18 cellular contexts compared by ENCODE assay signal in the genomic region with DNA sequence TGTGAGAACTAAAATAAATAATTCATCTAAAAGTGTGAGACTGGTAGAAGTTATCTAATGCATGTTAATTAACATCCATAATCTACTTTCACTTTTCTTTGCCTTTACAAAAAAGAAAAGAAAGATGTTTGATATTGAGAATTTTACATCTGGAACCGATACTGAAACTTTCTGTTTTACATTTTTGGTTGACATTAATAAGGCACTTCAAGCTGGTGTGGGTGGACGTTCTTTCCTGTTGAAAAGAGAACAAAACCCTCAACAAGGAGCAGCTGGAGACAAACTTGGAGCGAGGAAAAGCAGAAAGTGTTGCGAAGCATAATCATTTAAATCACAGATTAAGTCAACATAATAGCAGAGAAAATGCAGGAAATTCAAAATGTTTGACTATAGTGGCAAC.
A peak's percentile ranks its signal among the peaks of the same experiment; 100 is the strongest.
DNase-seq lines count a peak whose midpoint lies in the region; ATAC-seq and TF ChIP-seq lines count a peak whose summit lies in the region.
"Had no signal": no experiment of that assay in that cellular context is flagged by ENCODE, and none has a peak within 500 bp of the region (broad histone marks: within the 10 kb centered on the region; RNA-seq: fewer than 3 reads in every experiment).

No MANE protein-coding gene starts in this region.

- H3K27ac ChIP-seq in MM.1S (ENCODE audit: low read length), result no peak overlapping the region
- H3K27ac ChIP-seq: PC-9 had no signal

- intact Hi-C loops in activated T-helper 1 cell treated with anti-CD3 and anti-CD28 coated beads, Interleukin-12 subunit alpha, Interleukin-12 subunit beta, Interleukin-2, Interleukin-4 antibody, amounts not matched to agents 30 ng/mL and 10 ng/mL and 1 ng/mL, durations not matched to agents 14 hours and 24 hours and 36 hours (cut with micrococcal nuclease), result no loop called here

- no peaks in the 10 kb centered on the region for H3K4me1 Mint-ChIP-seq in activated naive CD4-positive, alpha-beta T cell treated with anti-CD3 and anti-CD28 coated beads, Interleukin-2, amount 10 ng/mL, durations not matched to agents 7 days and 5 days
- no peaks in the 10 kb centered on the region for H3K4me1 Mint-ChIP-seq in activated T-helper 1 cell treated with anti-CD3 and anti-CD28 coated beads, Interleukin-12 subunit alpha, Interleukin-12 subunit beta, Interleukin-2, Interleukin-4 antibody, amounts not matched to agents 30 ng/mL and 10 ng/mL and 1 ng/mL, durations not matched to agents 14 hours and 24 hours and 36 hours (ENCODE audit: low read depth)
- H3K4me1 Mint-ChIP-seq: activated naive CD4-positive, alpha-beta T cell treated with anti-CD3 and anti-CD28 coated beads, Interleukin-2, amount 50 U/mL, for 24 hours; B cell; naive B cell; T-cell had no signal

- no peaks in the 10 kb centered on the region for H4K20me1 ChIP-seq in MM.1S (ENCODE audit: insufficient read depth, low read length)

- ATAC-seq in GM18867 (IDR thresholded peaks at IDR 0.05; ENCODE audit: unreplicated experiment) (peak; percentile 86), HG02623 (IDR thresholded peaks at IDR 0.05; ENCODE audit: unreplicated experiment) (peak; percentile 73), GM19324 (IDR thresholded peaks at IDR 0.05; ENCODE audit: low FRiP score, unreplicated experiment) (no peak)
- ATAC-seq: activated CD4-positive, CD25-positive, alpha-beta regulatory T cell treated with anti-CD3 and anti-CD28 coated beads, Interleukin-2, amount 50 U/mL, for 24 hours; T-cell had no signal

- CTCF ChIA-PET in activated naive CD4-positive, alpha-beta T cell treated with anti-CD3 and anti-CD28 coated beads, Interleukin-2, amount 10 ng/mL, durations not matched to agents 7 days and 5 days (lab: Charles Lee), result no interaction called here

- H3K4me3 ChIP-seq in MM.1S (ENCODE audit: low read length) (no peak overlapping the region), fibroblast of the aortic adventitia (ENCODE audit: low read depth, low read length) (peak overlapping the region; percentile 40)
- H3K4me3 ChIP-seq: PC-9 had no signal

- TF ChIP-seq CTCF in MM.1S (IDR thresholded peaks at IDR 0.05; ENCODE audit: low read length) (no peak), fibroblast of the aortic adventitia (IDR thresholded peaks at IDR 0.05; ENCODE audit: insufficient read depth, low read length) (no peak)

- H3K79me2 ChIP-seq in MM.1S (ENCODE audit: low read length), result no peaks in the 10 kb centered on the region

- H3F3A ChIP-seq in MM.1S (ENCODE audit: insufficient read depth, low read length), result no peaks in the 10 kb centered on the region

- H3K4me1 ChIP-seq in MM.1S (ENCODE audit: low read length), result peaks cover 3% of the 10 kb centered on the region; the same call in 1 of the 2 replicates

- no peak overlapping the region for H3K4me2 ChIP-seq in MM.1S (ENCODE audit: low read depth, low read length)
- H3K4me2 ChIP-seq: PC-9 had no signal

- H3K36me3 ChIP-seq in MM.1S (replicated peaks; ENCODE audit: insufficient read depth, low read length), result no peaks in the 10 kb centered on the region

- no peak overlapping the region for H3K27ac Mint-ChIP-seq in activated naive CD4-positive, alpha-beta T cell treated with anti-CD3 and anti-CD28 coated beads, Interleukin-2, amount 10 ng/mL, durations not matched to agents 7 days and 5 days
- no peak overlapping the region for H3K27ac Mint-ChIP-seq in activated T-helper 1 cell treated with anti-CD3 and anti-CD28 coated beads, Interleukin-12 subunit alpha, Interleukin-12 subunit beta, Interleukin-2, Interleukin-4 antibody, amounts not matched to agents 30 ng/mL and 10 ng/mL and 1 ng/mL, durations not matched to agents 14 hours and 24 hours and 36 hours
- H3K27ac Mint-ChIP-seq: activated naive CD4-positive, alpha-beta T cell treated with anti-CD3 and anti-CD28 coated beads, Interleukin-2, amount 50 U/mL, for 24 hours; B cell; naive B cell; T-cell had no signal

- H3K9me2 ChIP-seq in MM.1S (replicated peaks; ENCODE audit: insufficient read depth, low read length), result no peaks in the 10 kb centered on the region

- DNase-seq in MM.1S, result peak; percentile 15
- peak; percentile 35 for DNase-seq in fibroblast of the aortic adventitia (ENCODE audit: low read depth)
- no peak for DNase-seq in NCI-H446 (lab: John Stamatoyannopoulos, UW)
- no peak for DNase-seq in activated naive CD4-positive, alpha-beta T cell treated with anti-CD3 and anti-CD28 coated beads, Interleukin-2, amount 10 ng/mL, durations not matched to agents 7 days and 5 days
- no peak for DNase-seq in activated T-helper 1 cell treated with anti-CD3 and anti-CD28 coated beads, Interleukin-12 subunit alpha, Interleukin-12 subunit beta, Interleukin-2, Interleukin-4 antibody, amounts not matched to agents 30 ng/mL and 10 ng/mL and 1 ng/mL, durations not matched to agents 14 hours and 24 hours and 36 hours (ENCODE audit: low spot score)
- DNase-seq: activated CD8-positive, alpha-beta memory T cell treated with anti-CD3 and anti-CD28 coated beads, Interleukin-2, amount 50 U/mL, for 4 hours; naive B cell; NCI-H1436; NCI-H510A treated with DMSO at 0.1 percent for 48 hours; PC-9; stimulated activated CD4-positive, alpha-beta T cell treated with anti-CD3 and anti-CD28 coated beads, Interleukin-4, amount 100 ng/mL, for 1 hour; T-cell had no signal

- no peak overlapping the region for H3K4me3 Mint-ChIP-seq in activated naive CD4-positive, alpha-beta T cell treated with anti-CD3 and anti-CD28 coated beads, Interleukin-2, amount 10 ng/mL, durations not matched to agents 7 days and 5 days
- no peak overlapping the region for H3K4me3 Mint-ChIP-seq in activated T-helper 1 cell treated with anti-CD3 and anti-CD28 coated beads, Interleukin-12 subunit alpha, Interleukin-12 subunit beta, Interleukin-2, Interleukin-4 antibody, amounts not matched to agents 30 ng/mL and 10 ng/mL and 1 ng/mL, durations not matched to agents 14 hours and 24 hours and 36 hours
- H3K4me3 Mint-ChIP-seq: activated naive CD4-positive, alpha-beta T cell treated with anti-CD3 and anti-CD28 coated beads, Interleukin-2, amount 50 U/mL, for 24 hours; B cell; naive B cell; T-cell had no signal

- no peaks in the 10 kb centered on the region for H3K27me3 Mint-ChIP-seq in activated naive CD4-positive, alpha-beta T cell treated with anti-CD3 and anti-CD28 coated beads, Interleukin-2, amount 10 ng/mL, durations not matched to agents 7 days and 5 days
- H3K27me3 Mint-ChIP-seq in activated T-helper 1 cell treated with anti-CD3 and anti-CD28 coated beads, Interleukin-12 subunit alpha, Interleukin-12 subunit beta, Interleukin-2, Interleukin-4 antibody, amounts not matched to agents 30 ng/mL and 10 ng/mL and 1 ng/mL, durations not matched to agents 14 hours and 24 hours and 36 hours (ENCODE audit: insufficient read depth), result no peaks in the 10 kb centered on the region
- H3K27me3 Mint-ChIP-seq: activated naive CD4-positive, alpha-beta T cell treated with anti-CD3 and anti-CD28 coated beads, Interleukin-2, amount 50 U/mL, for 24 hours; B cell; naive B cell; T-cell had no signal

- no peaks in the 10 kb centered on the region for H3K9me3 ChIP-seq in MM.1S (replicated peaks; ENCODE audit: insufficient read depth, low read length)

- no peaks in the 10 kb centered on the region for H3K36me3 Mint-ChIP-seq in activated naive CD4-positive, alpha-beta T cell treated with anti-CD3 and anti-CD28 coated beads, Interleukin-2, amount 10 ng/mL, durations not matched to agents 7 days and 5 days
- H3K36me3 Mint-ChIP-seq in activated T-helper 1 cell treated with anti-CD3 and anti-CD28 coated beads, Interleukin-12 subunit alpha, Interleukin-12 subunit beta, Interleukin-2, Interleukin-4 antibody, amounts not matched to agents 30 ng/mL and 10 ng/mL and 1 ng/mL, durations not matched to agents 14 hours and 24 hours and 36 hours (ENCODE audit: low read depth), result no peaks in the 10 kb centered on the region
- H3K36me3 Mint-ChIP-seq: activated naive CD4-positive, alpha-beta T cell treated with anti-CD3 and anti-CD28 coated beads, Interleukin-2, amount 50 U/mL, for 24 hours; naive B cell; T-cell had no signal

- no peaks in the 10 kb centered on the region for H3K9me3 Mint-ChIP-seq in activated naive CD4-positive, alpha-beta T cell treated with anti-CD3 and anti-CD28 coated beads, Interleukin-2, amount 10 ng/mL, durations not matched to agents 7 days and 5 days
- no peaks in the 10 kb centered on the region for H3K9me3 Mint-ChIP-seq in activated T-helper 1 cell treated with anti-CD3 and anti-CD28 coated beads, Interleukin-12 subunit alpha, Interleukin-12 subunit beta, Interleukin-2, Interleukin-4 antibody, amounts not matched to agents 30 ng/mL and 10 ng/mL and 1 ng/mL, durations not matched to agents 14 hours and 24 hours and 36 hours
- H3K9me3 Mint-ChIP-seq: activated naive CD4-positive, alpha-beta T cell treated with anti-CD3 and anti-CD28 coated beads, Interleukin-2, amount 50 U/mL, for 24 hours had no signal

- no peaks in the 10 kb centered on the region for H3K27me3 ChIP-seq in MM.1S (replicated peaks; ENCODE audit: insufficient read depth, low read length)

- H2AFZ ChIP-seq in MM.1S (ENCODE audit: low read length), result no peak overlapping the region
- H2AFZ ChIP-seq: PC-9 had no signal

- no peak overlapping the region for H3K9ac ChIP-seq in MM.1S (ENCODE audit: low read length)

Comparison
In these comparisons a context has a peak if more than half of its experiments do, and no peak if none do; other contexts are left out.
1. DNase-seq: peak in MM.1S (single experiment) and fibroblast of the aortic adventitia (single experiment); none in NCI-H446 (0 of 2), activated naive CD4-positive, alpha-beta T cell treated with anti-CD3 and anti-CD28 coated beads, Interleukin-2, amount 10 ng/mL, durations not matched to agents 7 days and 5 days (single experiment) and activated T-helper 1 cell treated with anti-CD3 and anti-CD28 coated beads, Interleukin-12 subunit alpha, Interleukin-12 subunit beta, Interleukin-2, Interleukin-4 antibody, amounts not matched to agents 30 ng/mL and 10 ng/mL and 1 ng/mL, durations not matched to agents 14 hours and 24 hours and 36 hours (single experiment).